In the genomic region with DNA sequence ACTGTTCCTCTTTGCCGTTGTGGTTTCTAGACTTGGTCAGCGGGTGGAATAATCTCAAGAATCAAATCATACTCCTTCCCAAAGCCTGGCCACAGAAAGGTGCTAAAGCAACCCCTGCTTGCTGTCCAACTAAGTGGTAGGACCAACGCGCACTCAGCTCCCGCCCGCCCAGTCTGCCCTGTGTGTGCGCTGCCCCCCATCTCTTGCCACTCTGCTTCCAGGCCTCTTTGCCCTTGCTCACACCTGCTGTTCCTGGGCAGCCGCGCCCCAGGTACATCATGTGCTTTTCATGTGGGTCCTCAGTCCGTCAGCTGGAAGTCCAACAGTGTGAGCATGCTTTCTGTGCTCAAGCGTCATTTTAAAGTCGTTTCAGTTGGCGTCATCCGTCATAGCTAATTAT, we compare ENCODE assay signal across 18 cellular contexts.
"Had no signal": no experiment of that assay in that cellular context is flagged by ENCODE, and none has a peak within 500 bp of the region (broad histone marks: within the 10 kb centered on the region; RNA-seq: fewer than 3 reads in every experiment).

No MANE protein-coding gene starts in this region.

- DNase-seq: effector CD8-positive, alpha-beta T cell; endodermal cell; foreskin fibroblast; gastrocnemius medialis; left cardiac atrium; left lung; mammary epithelial cell; natural killer cell; right lobe of liver; small intestine; stimulated activated CD4-positive, alpha-beta T cell treated with anti-CD3 and anti-CD28 coated beads, Interleukin-15, amount 100 ng/mL, for 24 hours; stimulated activated CD4-positive, alpha-beta T cell treated with anti-CD3 and anti-CD28 coated beads, Interleukin-2, amount 100 ng/mL, for 48 hours; stimulated activated naive CD4-positive, alpha-beta T cell; stomach; thyroid gland; trophoblast cell had no signal

- H3K4me3 Mint-ChIP-seq: endodermal cell, natural killer cell had no signal

- ATAC-seq: esophagus mucosa, gastrocnemius medialis, left cardiac atrium, left lung, natural killer cell, right lobe of liver had no signal

- H3K9me3 Mint-ChIP-seq: endodermal cell, natural killer cell had no signal

- H3K27me3 Mint-ChIP-seq: progenitor cell of endocrine pancreas had no signal

- H3K4me1 Mint-ChIP-seq: endodermal cell had no signal

- H3K27ac Mint-ChIP-seq: endodermal cell, progenitor cell of endocrine pancreas had no signal
